8 cellular contexts compared by ENCODE assay signal in genomic region chr15:43329222-43329959, GRCh38. TPM values are rescaled to one million over a fixed set of nuclear protein-coding genes. Genes with fewer than 3 reads are reported as not detected.
A peak's percentile ranks its signal among the peaks of the same experiment; 100 is the strongest.
DNase-seq lines count a peak whose midpoint lies in the region; TF ChIP-seq lines count a peak whose summit lies in the region.

No MANE protein-coding gene starts in this region.

- 19% methylated on average over 38 of the region's 38 CpGs for WGBS in hepatocyte (ENCODE audit: low lambda C conversion rate, missing lambda C conversion rate)

- H3K4me3 ChIP-seq in adipocyte (ENCODE audit: low read length): peak overlapping the region; percentile 93
- peak overlapping the region; percentile 74 for H3K4me3 ChIP-seq in hepatocyte
- H3K4me3 ChIP-seq in retinal pigment epithelial cell (ENCODE audit: low read length): peak overlapping the region; percentile 72

- peak overlapping the region; percentile 97 for H3K27ac ChIP-seq in hepatocyte

- H3K27me3 ChIP-seq in adipocyte (replicated peaks; ENCODE audit: control insufficient read depth, insufficient read depth, low read length) (no peaks in the 10 kb centered on the region), hepatocyte (no peaks in the 10 kb centered on the region)

- DNase-seq in C1 segment of cervical spinal cord (lab: John Stamatoyannopoulos, UW) (peak in 11 of 14 donors; percentile 6 to 70 (median 38)), HT-29 (ENCODE audit: low spot score) (peak; percentile 11), adipocyte (ENCODE audit: low read depth) (peak; percentile 71), hepatocyte (ENCODE audit: low spot score) (no peak), retinal pigment epithelial cell (ENCODE audit: low read depth) (no peak), HuH-7.5 (ENCODE audit: low spot score) (no peak), NCI-H2171 treated with DMSO at 0.1 percent for 48 hours (lab: John Stamatoyannopoulos, UW) (no peak), NCI-H526 treated with DMSO at 0.1 percent for 48 hours (lab: John Stamatoyannopoulos, UW) (no peak)

- H3K9me3 ChIP-seq in adipocyte (ENCODE audit: control insufficient read depth, low read length): no peaks in the 10 kb centered on the region
- H3K9me3 ChIP-seq in hepatocyte (ENCODE audit: low read depth): no peaks in the 10 kb centered on the region

- peak overlapping the region; percentile 93 for H2AFZ ChIP-seq in hepatocyte

- peak overlapping the region; percentile 91 for H3K4me2 ChIP-seq in hepatocyte

- H3K4me1 ChIP-seq in adipocyte (ENCODE audit: control insufficient read depth, insufficient read depth, low read length): peaks cover 24% of the 10 kb centered on the region
- peaks cover 17% of the 10 kb centered on the region for H3K4me1 ChIP-seq in hepatocyte (ENCODE audit: insufficient read depth)

- H3K9me2 ChIP-seq in hepatocyte (replicated peaks; ENCODE audit: insufficient read depth): no peaks in the 10 kb centered on the region

- H4K20me1 ChIP-seq in hepatocyte (ENCODE audit: insufficient read depth, poor library complexity, severe bottlenecking): no peaks in the 10 kb centered on the region

- peak overlapping the region; percentile 86 for H3K9ac ChIP-seq in adipocyte (ENCODE audit: low read length)

- TF ChIP-seq CTCF in hepatocyte (IDR thresholded peaks at IDR 0.05; ENCODE audit: poor library complexity) (no peak), retinal pigment epithelial cell (conservative IDR thresholded peaks at IDR 0.05; ENCODE audit: low read depth, low read length) (no peak)

- H3K36me3 ChIP-seq in adipocyte (ENCODE audit: control insufficient read depth, insufficient read depth, low read length, severe bottlenecking) (peaks cover 5% of the 10 kb centered on the region), hepatocyte (replicated peaks; ENCODE audit: insufficient read depth, low read depth) (no peaks in the 10 kb centered on the region)

- peaks cover 33% of the 10 kb centered on the region for H3K79me2 ChIP-seq in hepatocyte

RNA-seq across cellular contexts. Expression of gene LCMT2, which starts 1.0 kb away (rescaled TPM):
- total RNA-seq in HT-29 (2014; rRNA removed; shearing (Covaris generic)): 10.5 and 12.9 TPM in 2 replicates
- 9.1 and 12.6 TPM in 2 replicates for total RNA-seq in hepatocyte
- 6.1 and 6.3 TPM in 2 replicates for polyA plus RNA-seq in hepatocyte

RNA-seq across cellular contexts. Expression of gene TGM7, which starts 27.3 kb away (rescaled TPM):
- not detected in 2 replicates for total RNA-seq in HT-29 (2014; rRNA removed; shearing (Covaris generic))
- not detected in 2 replicates for total RNA-seq in hepatocyte
- polyA plus RNA-seq in hepatocyte: not detected in 2 replicates

RNA-seq across cellular contexts. Expression of gene ZSCAN29, which starts 41.5 kb away (rescaled TPM):
- total RNA-seq in HT-29 (2014; rRNA removed; shearing (Covaris generic)): 42.2 and 48.7 TPM in 2 replicates
- 29.8 and 30.3 TPM in 2 replicates for total RNA-seq in hepatocyte
- polyA plus RNA-seq in hepatocyte: 6.1 and 9.8 TPM in 2 replicates

RNA-seq across cellular contexts. Expression of gene TUBGCP4, which starts 41.5 kb away (rescaled TPM):
- 35.7 and 37.6 TPM in 2 replicates for total RNA-seq in HT-29 (2014; rRNA removed; shearing (Covaris generic))
- total RNA-seq in hepatocyte: 12.0 and 13.4 TPM in 2 replicates
- polyA plus RNA-seq in hepatocyte: 9.5 and 17.2 TPM in 2 replicates

Comparison
In these comparisons a context has a peak if more than half of its experiments do, and no peak if none do; other contexts are left out.
1. DNase-seq: peak in C1 segment of cervical spinal cord (11 of 14), HT-29 (single experiment) and adipocyte (single experiment); none in hepatocyte (single experiment), retinal pigment epithelial cell (single experiment), HuH-7.5 (single experiment), NCI-H2171 treated with DMSO at 0.1 percent for 48 hours (single experiment) and NCI-H526 treated with DMSO at 0.1 percent for 48 hours (single experiment).
2. Peak in every context shown above with its lines, with median percentiles within 50 percentile points of each other: H3K4me3 ChIP-seq.